ENCODE assay signal across 8 cellular contexts in the genomic region with DNA sequence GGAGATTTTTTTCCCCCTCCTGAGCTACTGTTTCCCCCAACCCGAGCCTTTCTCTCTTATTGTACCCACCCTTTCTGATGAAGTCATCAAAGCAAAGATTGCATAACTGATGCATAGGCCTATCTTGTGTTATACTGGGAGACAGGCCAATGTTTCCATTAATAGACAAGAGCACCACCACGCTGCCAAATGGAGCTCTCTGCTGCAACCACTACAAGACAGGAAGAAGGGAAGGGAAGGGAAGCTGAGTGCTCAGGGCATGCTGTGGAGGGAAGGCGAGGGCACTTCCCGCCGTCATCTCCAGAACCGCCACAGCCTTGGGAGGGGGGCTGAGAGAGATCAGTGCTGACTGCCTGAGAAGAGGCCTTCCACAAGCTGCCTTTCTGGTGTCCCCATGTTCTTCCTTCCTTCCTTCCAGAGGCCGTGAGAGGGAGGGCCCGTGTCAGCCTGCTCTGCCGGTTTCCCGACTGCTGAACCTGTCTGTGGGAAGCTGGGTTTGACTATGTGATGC.
DNase-seq lines count a peak whose midpoint lies in the region; ATAC-seq, FAIRE-seq and TF ChIP-seq lines count a peak whose summit lies in the region.

No MANE protein-coding gene starts in this region.

- no peaks in the 10 kb centered on the region for H3K27me3 ChIP-seq in lung (ENCODE audit: control insufficient read depth, insufficient read depth)

- peak; percentile 65 for DNase-seq in DMS79 (lab: John Stamatoyannopoulos, UW)
- DNase-seq in NCI-H446 (lab: John Stamatoyannopoulos, UW): peak; percentile 76 to 88
- peak; percentile 75 to 81 for DNase-seq in cerebellar nuclear complex (lab: John Stamatoyannopoulos, UW)
- DNase-seq in lung (ENCODE audit: low spot score): peak; percentile 52
- DNase-seq in type B pancreatic cell (ENCODE audit: extremely low spot score, unreplicated experiment): no peak
- DNase-seq in stimulated activated CD4-positive, alpha-beta T cell treated with anti-CD3 and anti-CD28 coated beads, Interleukin-12 subunit alpha, Interleukin-12 subunit beta, amount 100 ng/mL, for 4 hours: no peak
- no peak for DNase-seq in RCC 7860 (ENCODE audit: low spot score)

- H3K36me3 Mint-ChIP-seq in type B pancreatic cell: no peaks in the 10 kb centered on the region

- ATAC-seq in lung (ENCODE audit: insufficient read depth, low FRiP score) (peak; percentile 77), GM18858 (IDR thresholded peaks at IDR 0.05; ENCODE audit: unreplicated experiment) (no peak)

- no peaks in the 10 kb centered on the region for H3K36me3 ChIP-seq in lung (ENCODE audit: control insufficient read depth in 2 of 2, insufficient read depth in 2 of 2, low read length in 2 of 2)

- TF ChIP-seq CTCF in lung (IDR thresholded peaks at IDR 0.05; ENCODE audit: control extremely low read depth, extremely low read depth) (no peak), type B pancreatic cell (conservative IDR thresholded peaks at IDR 0.05) (no peak)

- H3K9me3 Mint-ChIP-seq in type B pancreatic cell: no peaks in the 10 kb centered on the region

- WGBS in lung, 2 donors: 6% methylated on average over 10 of the region's 10 CpGs

- peaks cover 18% of the 10 kb centered on the region in 2 donors for H3K4me1 ChIP-seq in lung (ENCODE audit: control insufficient read depth in 2 of 2, insufficient read depth in 2 of 2, low read length in 2 of 2)

- H3K27ac Mint-ChIP-seq in type B pancreatic cell: peak overlapping the region; percentile 88

- no peak overlapping the region for H3K4me3 ChIP-seq in lung

- H3K4me3 Mint-ChIP-seq in type B pancreatic cell: peak overlapping the region; percentile 31

- no peak for FAIRE-seq in RCC 7860 (lab: Jason Lieb, UNC)

- peak overlapping the region; percentile 80 to 84 for H3K27ac ChIP-seq in lung (ENCODE audit: low read depth in 1 of 2, low read length in 1 of 2)

- peaks cover 62% of the 10 kb centered on the region for H3K4me1 Mint-ChIP-seq in type B pancreatic cell (ENCODE audit: unreplicated experiment)

- no peaks in the 10 kb centered on the region for H3K9me3 ChIP-seq in lung (ENCODE audit: control insufficient read depth in 2 of 2, insufficient read depth in 1 of 2, low read length in 1 of 2)

- H3K27me3 Mint-ChIP-seq in type B pancreatic cell: no peaks in the 10 kb centered on the region

Comparison
In these comparisons a context has a peak if more than half of its experiments do, and no peak if none do; other contexts are left out.
1. DNase-seq: peak in DMS79 (single experiment), NCI-H446 (2 of 2), cerebellar nuclear complex (2 of 2) and lung (single experiment); none in type B pancreatic cell (single experiment), stimulated activated CD4-positive, alpha-beta T cell treated with anti-CD3 and anti-CD28 coated beads, Interleukin-12 subunit alpha, Interleukin-12 subunit beta, amount 100 ng/mL, for 4 hours (single experiment) and RCC 7860 (single experiment).